2 cellular contexts compared by ENCODE assay signal in the genomic region with DNA sequence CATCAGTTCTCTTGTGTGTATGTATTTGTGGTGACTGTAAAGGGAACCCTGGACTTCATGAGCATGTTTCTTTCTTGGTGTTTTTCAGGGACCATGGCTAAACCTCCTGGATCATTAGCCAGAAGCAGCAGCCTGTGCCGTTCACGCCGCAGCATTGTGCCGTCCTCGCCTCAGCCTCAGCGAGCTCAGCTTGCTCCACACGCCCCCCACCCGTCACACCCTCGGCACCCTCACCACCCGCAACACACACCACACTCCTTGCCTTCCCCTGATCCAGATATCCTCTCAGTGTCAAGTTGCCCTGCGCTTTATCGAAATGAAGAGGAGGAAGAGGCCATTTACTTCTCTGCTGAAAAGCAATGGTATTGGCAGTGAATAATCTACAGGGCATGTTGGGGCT.
TF ChIP-seq lines count a peak whose summit lies in the region.

No MANE protein-coding gene starts in this region.

TF ChIP-seq in IMR-90, 13 proteins besides CTCF, POLR2A, EP300 and RAD21:
- TF ChIP-seq, protein P1, sequence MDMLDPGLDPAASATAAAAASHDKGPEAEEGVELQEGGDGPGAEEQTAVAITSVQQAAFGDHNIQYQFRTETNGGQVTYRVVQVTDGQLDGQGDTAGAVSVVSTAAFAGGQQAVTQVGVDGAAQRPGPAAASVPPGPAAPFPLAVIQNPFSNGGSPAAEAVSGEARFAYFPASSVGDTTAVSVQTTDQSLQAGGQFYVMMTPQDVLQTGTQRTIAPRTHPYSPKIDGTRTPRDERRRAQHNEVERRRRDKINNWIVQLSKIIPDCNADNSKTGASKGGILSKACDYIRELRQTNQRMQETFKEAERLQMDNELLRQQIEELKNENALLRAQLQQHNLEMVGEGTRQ (IDR thresholded peaks at IDR 0.05; ENCODE audit: low read depth, low read length), result no peak
- TF ChIP-seq MXI1 (IDR thresholded peaks at IDR 0.05; ENCODE audit: borderline replicate concordance, low read depth, low read length), result no peak
- TF ChIP-seq MAFK (IDR thresholded peaks at IDR 0.05; ENCODE audit: low read depth, low read length), result no peak
- TF ChIP-seq MAZ (IDR thresholded peaks at IDR 0.05; ENCODE audit: borderline replicate concordance, low read depth, low read length), result no peak
- no peak for TF ChIP-seq FOS (IDR thresholded peaks at IDR 0.05; ENCODE audit: low read depth, low read length)
- no peak for TF ChIP-seq ELK1 (IDR thresholded peaks at IDR 0.05; ENCODE audit: borderline replicate concordance, low read depth, low read length)
- no peak for TF ChIP-seq CEBPB (IDR thresholded peaks at IDR 0.05; ENCODE audit: low read depth, low read length)
- no peak for TF ChIP-seq RCOR1 (IDR thresholded peaks at IDR 0.05; ENCODE audit: insufficient replicate concordance, low read length)
- no peak for TF ChIP-seq RFX5 (IDR thresholded peaks at IDR 0.05; ENCODE audit: low read depth, low read length)
- TF ChIP-seq SMC3 (IDR thresholded peaks at IDR 0.05; ENCODE audit: low read depth, low read length), result no peak
- no peak for TF ChIP-seq NFE2L2 (IDR thresholded peaks at IDR 0.05; ENCODE audit: low read depth, low read length)
- TF ChIP-seq BHLHE40 (IDR thresholded peaks at IDR 0.05; ENCODE audit: low read depth, low read length), result no peak
- no peak for TF ChIP-seq CHD1 (IDR thresholded peaks at IDR 0.05; ENCODE audit: low read depth, low read length)

TF ChIP-seq in HepG2, 621 proteins besides CTCF, POLR2A, EP300 and RAD21:
- no peak for TF ChIP-seq ZNF670 (CRISPR knock-in tag; IDR thresholded peaks at IDR 0.05; ENCODE audit: borderline replicate concordance)
- TF ChIP-seq GPBP1L1 (CRISPR knock-in tag; IDR thresholded peaks at IDR 0.05), result no peak
- TF ChIP-seq, protein P2, sequence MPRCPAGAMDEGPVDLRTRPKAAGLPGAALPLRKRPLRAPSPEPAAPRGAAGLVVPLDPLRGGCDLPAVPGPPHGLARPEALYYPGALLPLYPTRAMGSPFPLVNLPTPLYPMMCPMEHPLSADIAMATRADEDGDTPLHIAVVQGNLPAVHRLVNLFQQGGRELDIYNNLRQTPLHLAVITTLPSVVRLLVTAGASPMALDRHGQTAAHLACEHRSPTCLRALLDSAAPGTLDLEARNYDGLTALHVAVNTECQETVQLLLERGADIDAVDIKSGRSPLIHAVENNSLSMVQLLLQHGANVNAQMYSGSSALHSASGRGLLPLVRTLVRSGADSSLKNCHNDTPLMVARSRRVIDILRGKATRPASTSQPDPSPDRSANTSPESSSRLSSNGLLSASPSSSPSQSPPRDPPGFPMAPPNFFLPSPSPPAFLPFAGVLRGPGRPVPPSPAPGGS (CRISPR knock-in tag; IDR thresholded peaks at IDR 0.05), result no peak
- no peak for TF ChIP-seq WIZ (CRISPR knock-in tag; IDR thresholded peaks at IDR 0.05)
- no peak for TF ChIP-seq GATAD1 (CRISPR knock-in tag; IDR thresholded peaks at IDR 0.05)
- no peak for TF ChIP-seq JUNB (CRISPR knock-in tag; IDR thresholded peaks at IDR 0.05; ENCODE audit: borderline replicate concordance)
- TF ChIP-seq, protein P3, sequence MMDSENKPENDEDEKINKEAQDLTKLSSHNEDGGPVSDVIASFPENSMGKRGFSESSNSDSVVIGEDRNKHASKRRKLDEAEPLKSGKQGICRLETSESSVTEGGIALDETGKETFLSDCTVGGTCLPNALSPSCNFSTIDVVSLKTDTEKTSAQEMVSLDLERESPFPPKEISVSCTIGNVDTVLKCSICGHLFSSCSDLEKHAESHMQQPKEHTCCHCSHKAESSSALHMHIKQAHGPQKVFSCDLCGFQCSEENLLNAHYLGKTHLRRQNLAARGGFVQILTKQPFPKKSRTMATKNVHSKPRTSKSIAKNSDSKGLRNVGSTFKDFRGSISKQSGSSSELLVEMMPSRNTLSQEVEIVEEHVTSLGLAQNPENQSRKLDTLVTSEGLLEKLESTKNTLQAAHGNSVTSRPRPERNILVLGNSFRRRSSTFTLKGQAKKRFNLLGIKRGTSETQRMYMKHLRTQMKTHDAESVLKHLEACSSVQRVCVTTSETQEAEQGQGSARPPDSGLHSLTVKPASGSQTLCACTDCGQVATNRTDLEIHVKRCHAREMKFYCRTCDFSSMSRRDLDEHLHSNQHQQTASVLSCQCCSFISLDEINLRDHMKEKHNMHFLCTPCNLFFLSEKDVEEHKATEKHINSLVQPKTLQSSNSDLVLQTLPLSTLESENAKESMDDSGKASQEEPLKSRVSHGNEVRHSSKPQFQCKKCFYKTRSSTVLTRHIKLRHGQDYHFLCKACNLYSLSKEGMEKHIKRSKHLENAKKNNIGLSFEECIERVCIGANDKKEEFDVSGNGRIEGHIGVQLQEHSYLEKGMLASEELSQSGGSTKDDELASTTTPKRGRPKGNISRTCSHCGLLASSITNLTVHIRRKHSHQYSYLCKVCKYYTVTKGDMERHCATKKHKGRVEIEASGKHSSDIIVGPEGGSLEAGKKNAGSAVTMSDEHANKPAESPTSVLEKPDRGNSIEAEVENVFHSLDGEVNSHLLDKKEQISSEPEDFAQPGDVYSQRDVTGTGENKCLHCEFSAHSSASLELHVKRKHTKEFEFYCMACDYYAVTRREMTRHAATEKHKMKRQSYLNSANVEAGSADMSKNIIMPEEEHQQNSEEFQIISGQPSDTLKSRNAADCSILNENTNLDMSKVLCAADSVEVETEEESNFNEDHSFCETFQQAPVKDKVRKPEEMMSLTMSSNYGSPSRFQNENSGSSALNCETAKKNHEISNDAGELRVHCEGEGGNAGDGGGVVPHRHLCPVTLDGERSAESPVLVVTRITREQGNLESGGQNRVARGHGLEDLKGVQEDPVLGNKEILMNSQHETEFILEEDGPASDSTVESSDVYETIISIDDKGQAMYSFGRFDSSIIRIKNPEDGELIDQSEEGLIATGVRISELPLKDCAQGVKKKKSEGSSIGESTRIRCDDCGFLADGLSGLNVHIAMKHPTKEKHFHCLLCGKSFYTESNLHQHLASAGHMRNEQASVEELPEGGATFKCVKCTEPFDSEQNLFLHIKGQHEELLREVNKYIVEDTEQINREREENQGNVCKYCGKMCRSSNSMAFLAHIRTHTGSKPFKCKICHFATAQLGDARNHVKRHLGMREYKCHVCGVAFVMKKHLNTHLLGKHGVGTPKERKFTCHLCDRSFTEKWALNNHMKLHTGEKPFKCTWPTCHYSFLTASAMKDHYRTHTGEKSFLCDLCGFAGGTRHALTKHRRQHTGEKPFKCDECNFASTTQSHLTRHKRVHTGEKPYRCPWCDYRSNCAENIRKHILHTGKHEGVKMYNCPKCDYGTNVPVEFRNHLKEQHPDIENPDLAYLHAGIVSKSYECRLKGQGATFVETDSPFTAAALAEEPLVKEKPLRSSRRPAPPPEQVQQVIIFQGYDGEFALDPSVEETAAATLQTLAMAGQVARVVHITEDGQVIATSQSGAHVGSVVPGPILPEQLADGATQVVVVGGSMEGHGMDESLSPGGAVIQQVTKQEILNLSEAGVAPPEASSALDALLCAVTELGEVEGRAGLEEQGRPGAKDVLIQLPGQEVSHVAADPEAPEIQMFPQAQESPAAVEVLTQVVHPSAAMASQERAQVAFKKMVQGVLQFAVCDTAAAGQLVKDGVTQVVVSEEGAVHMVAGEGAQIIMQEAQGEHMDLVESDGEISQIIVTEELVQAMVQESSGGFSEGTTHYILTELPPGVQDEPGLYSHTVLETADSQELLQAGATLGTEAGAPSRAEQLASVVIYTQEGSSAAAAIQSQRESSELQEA (CRISPR knock-in tag; IDR thresholded peaks at IDR 0.05; ENCODE audit: not compliant biosample characterization), result no peak
